Comparison of ENCODE assay signal across 1 cellular context in the genomic region with DNA sequence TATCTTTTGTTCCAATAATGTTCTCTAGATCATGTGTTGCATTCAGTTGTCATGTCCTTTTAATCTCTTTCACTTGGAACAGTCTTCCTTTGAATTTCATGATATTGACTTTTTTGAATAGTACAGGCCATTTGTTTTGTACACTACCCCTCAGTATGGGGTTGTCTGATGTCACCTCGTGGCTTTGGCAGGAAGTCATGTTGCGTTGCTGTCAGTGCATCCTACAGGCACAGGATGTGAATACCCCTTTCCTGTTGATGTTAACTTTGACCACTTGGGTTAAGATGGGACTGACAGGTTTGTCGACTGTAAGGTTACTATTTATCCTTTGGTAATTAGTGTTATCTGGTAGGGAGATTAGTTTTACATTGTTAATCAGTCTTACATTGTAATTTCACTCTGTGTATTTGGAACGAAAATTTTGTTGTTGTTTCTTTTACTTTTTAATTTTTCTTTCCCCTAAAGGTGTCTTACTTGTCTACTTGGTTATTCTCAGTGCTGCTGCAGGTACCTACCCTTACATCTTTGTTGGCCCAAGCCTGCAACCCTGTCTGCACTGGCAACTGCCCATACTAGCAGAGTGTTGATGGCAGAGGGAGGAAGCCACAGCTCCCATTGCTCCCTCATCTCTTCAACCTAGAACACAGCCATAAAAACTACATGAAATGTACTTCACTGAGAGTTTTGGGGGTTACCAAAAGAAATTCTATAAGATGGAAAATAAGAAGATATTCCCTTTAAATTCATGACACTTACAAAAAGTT.
TF ChIP-seq lines count a peak whose summit lies in the region.

No MANE protein-coding gene starts in this region.

TF ChIP-seq in HepG2, 621 proteins besides CTCF, POLR2A, EP300 and RAD21 (continued from another document):
- TF ChIP-seq, protein P1, sequence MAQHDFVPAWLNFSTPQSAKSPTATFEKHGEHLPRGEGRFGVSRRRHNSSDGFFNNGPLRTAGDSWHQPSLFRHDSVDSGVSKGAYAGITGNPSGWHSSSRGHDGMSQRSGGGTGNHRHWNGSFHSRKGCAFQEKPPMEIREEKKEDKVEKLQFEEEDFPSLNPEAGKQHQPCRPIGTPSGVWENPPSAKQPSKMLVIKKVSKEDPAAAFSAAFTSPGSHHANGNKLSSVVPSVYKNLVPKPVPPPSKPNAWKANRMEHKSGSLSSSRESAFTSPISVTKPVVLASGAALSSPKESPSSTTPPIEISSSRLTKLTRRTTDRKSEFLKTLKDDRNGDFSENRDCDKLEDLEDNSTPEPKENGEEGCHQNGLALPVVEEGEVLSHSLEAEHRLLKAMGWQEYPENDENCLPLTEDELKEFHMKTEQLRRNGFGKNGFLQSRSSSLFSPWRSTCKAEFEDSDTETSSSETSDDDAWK (CRISPR knock-in tag; IDR thresholded peaks at IDR 0.05), result no peak
- no peak for TF ChIP-seq NFKB2 (CRISPR knock-in tag; IDR thresholded peaks at IDR 0.05; ENCODE audit: borderline replicate concordance)
- no peak for TF ChIP-seq ZNF367 (CRISPR knock-in tag; IDR thresholded peaks at IDR 0.05; ENCODE audit: borderline replicate concordance)
- no peak for TF ChIP-seq CBX2 (IDR thresholded peaks at IDR 0.05; ENCODE audit: low read depth, low read length)
- no peak for TF ChIP-seq CBX2 (CRISPR knock-in tag; IDR thresholded peaks at IDR 0.05; ENCODE audit: low read depth)
- TF ChIP-seq ZBTB42 (CRISPR knock-in tag; IDR thresholded peaks at IDR 0.05), result no peak
- TF ChIP-seq, protein P2, sequence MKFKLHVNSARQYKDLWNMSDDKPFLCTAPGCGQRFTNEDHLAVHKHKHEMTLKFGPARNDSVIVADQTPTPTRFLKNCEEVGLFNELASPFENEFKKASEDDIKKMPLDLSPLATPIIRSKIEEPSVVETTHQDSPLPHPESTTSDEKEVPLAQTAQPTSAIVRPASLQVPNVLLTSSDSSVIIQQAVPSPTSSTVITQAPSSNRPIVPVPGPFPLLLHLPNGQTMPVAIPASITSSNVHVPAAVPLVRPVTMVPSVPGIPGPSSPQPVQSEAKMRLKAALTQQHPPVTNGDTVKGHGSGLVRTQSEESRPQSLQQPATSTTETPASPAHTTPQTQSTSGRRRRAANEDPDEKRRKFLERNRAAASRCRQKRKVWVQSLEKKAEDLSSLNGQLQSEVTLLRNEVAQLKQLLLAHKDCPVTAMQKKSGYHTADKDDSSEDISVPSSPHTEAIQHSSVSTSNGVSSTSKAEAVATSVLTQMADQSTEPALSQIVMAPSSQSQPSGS (CRISPR knock-in tag; IDR thresholded peaks at IDR 0.05), result no peak
- no peak for TF ChIP-seq ZNF235 (CRISPR knock-in tag; IDR thresholded peaks at IDR 0.05; ENCODE audit: borderline replicate concordance)
